In genomic region chrX:10518073-10518472, GRCh38 we compare ENCODE assay signal across 26 cellular contexts.
"Had no signal": no experiment of that assay in that cellular context is flagged by ENCODE, and none has a peak within 500 bp of the region (broad histone marks: within the 10 kb centered on the region; RNA-seq: fewer than 3 reads in every experiment).

No MANE protein-coding gene starts in this region.

- ATAC-seq: activated CD4-positive, CD25-positive, alpha-beta regulatory T cell treated with anti-CD3 and anti-CD28 coated beads, Interleukin-2, amount 50 U/mL, for 24 hours; effector memory CD8-positive, alpha-beta T cell had no signal

- H3K4me3 ChIP-seq: ascending aorta, esophagus muscularis mucosa, hepatocyte, ovary, prostate gland, testis, transverse colon had no signal

- H3K4me1 Mint-ChIP-seq: activated naive CD4-positive, alpha-beta T cell treated with anti-CD3 and anti-CD28 coated beads, Interleukin-2, amount 10 ng/mL, durations not matched to agents 7 days and 5 days; activated naive CD8-positive, alpha-beta T cell treated with anti-CD3 and anti-CD28 coated beads, Interleukin-2, amount 10 ng/mL, durations not matched to agents 7 days and 5 days; naive B cell had no signal

- H3K27me3 Mint-ChIP-seq: activated CD4-positive, alpha-beta memory T cell treated with anti-CD3 and anti-CD28 coated beads for 36 hours; activated naive CD4-positive, alpha-beta T cell treated with anti-CD3 and anti-CD28 coated beads, Interleukin-2, amount 10 ng/mL, durations not matched to agents 7 days and 5 days; activated naive CD8-positive, alpha-beta T cell treated with anti-CD3 and anti-CD28 coated beads, Interleukin-2, amount 10 ng/mL, durations not matched to agents 7 days and 5 days; brain; effector memory CD8-positive, alpha-beta T cell had no signal

- H3K9me3 ChIP-seq: ascending aorta, esophagus muscularis mucosa, ovary, prostate gland, testis, transverse colon had no signal

- H3K27ac ChIP-seq: ascending aorta, esophagus muscularis mucosa, hepatocyte, ovary, prostate gland, VCaP had no signal

- H3K9me3 Mint-ChIP-seq: activated naive CD4-positive, alpha-beta T cell treated with anti-CD3 and anti-CD28 coated beads, Interleukin-2, amount 10 ng/mL, durations not matched to agents 7 days and 5 days; activated naive CD8-positive, alpha-beta T cell treated with anti-CD3 and anti-CD28 coated beads, Interleukin-2, amount 10 ng/mL, durations not matched to agents 7 days and 5 days; activated T-cell treated with anti-CD3 and anti-CD28 coated beads, Interleukin-2, amount 50 U/mL, for 24 hours; T-helper 1 cell treated with Interleukin-12 subunit alpha and Interleukin-12 subunit beta and Interleukin-4 antibody, amounts not matched to agents 30 μg/mL and 1 μg/mL, for 36 hours had no signal

- DNase-seq: activated CD4-positive, alpha-beta memory T cell treated with anti-CD3 and anti-CD28 coated beads for 36 hours; activated CD4-positive, alpha-beta T cell treated with anti-CD3 and anti-CD28 coated beads for 48 hours; activated CD8-positive, alpha-beta memory T cell treated with anti-CD3 and anti-CD28 coated beads, Interleukin-2, amount 50 U/mL, for 48 hours; activated gamma-delta T cell; activated naive CD4-positive, alpha-beta T cell treated with anti-CD3 and anti-CD28 coated beads, Interleukin-2, amount 10 ng/mL, durations not matched to agents 7 days and 5 days; activated naive CD8-positive, alpha-beta T cell treated with anti-CD3 and anti-CD28 coated beads, Interleukin-2, amount 10 ng/mL, durations not matched to agents 7 days and 5 days; activated T-cell treated with anti-CD3 and anti-CD28 coated beads, Interleukin-2, amount 50 U/mL, for 24 hours; caudate nucleus; cortex of kidney; effector memory CD8-positive, alpha-beta T cell; foreskin melanocyte; naive B cell; ovary; stimulated activated CD4-positive, alpha-beta T cell treated with anti-CD3 and anti-CD28 coated beads, Interleukin-2, amount 100 ng/mL, for 48 hours; stimulated activated naive CD4-positive, alpha-beta T cell treated with Interleukin-2 at 50 U/mL for 16 hours; T-helper 9 cell; testis; transverse colon had no signal

- H3K36me3 ChIP-seq: ascending aorta, ovary, prostate gland, transverse colon had no signal

- H3K4me1 ChIP-seq: ascending aorta, prostate gland, testis, transverse colon had no signal

- H3K27me3 ChIP-seq: ascending aorta, esophagus muscularis mucosa, hepatocyte, ovary, testis, transverse colon had no signal

- H3K36me3 Mint-ChIP-seq: activated CD4-positive, alpha-beta memory T cell treated with anti-CD3 and anti-CD28 coated beads for 36 hours; activated naive CD4-positive, alpha-beta T cell treated with anti-CD3 and anti-CD28 coated beads, Interleukin-2, amount 10 ng/mL, durations not matched to agents 7 days and 5 days; activated naive CD8-positive, alpha-beta T cell treated with anti-CD3 and anti-CD28 coated beads, Interleukin-2, amount 10 ng/mL, durations not matched to agents 7 days and 5 days; naive B cell had no signal

- H3K27ac Mint-ChIP-seq: activated CD4-positive, alpha-beta memory T cell treated with anti-CD3 and anti-CD28 coated beads for 36 hours; activated naive CD4-positive, alpha-beta T cell treated with anti-CD3 and anti-CD28 coated beads, Interleukin-2, amount 10 ng/mL, durations not matched to agents 7 days and 5 days; activated naive CD8-positive, alpha-beta T cell treated with anti-CD3 and anti-CD28 coated beads, Interleukin-2, amount 10 ng/mL, durations not matched to agents 7 days and 5 days; activated T-cell treated with anti-CD3 and anti-CD28 coated beads, Interleukin-2, amount 50 U/mL, for 24 hours; effector memory CD8-positive, alpha-beta T cell; T-helper 1 cell treated with Interleukin-12 subunit alpha and Interleukin-12 subunit beta and Interleukin-4 antibody, amounts not matched to agents 30 μg/mL and 1 μg/mL, for 36 hours had no signal

- H3K4me3 Mint-ChIP-seq: activated CD4-positive, alpha-beta memory T cell treated with anti-CD3 and anti-CD28 coated beads for 36 hours; activated naive CD4-positive, alpha-beta T cell treated with anti-CD3 and anti-CD28 coated beads, Interleukin-2, amount 10 ng/mL, durations not matched to agents 7 days and 5 days; activated naive CD8-positive, alpha-beta T cell treated with anti-CD3 and anti-CD28 coated beads, Interleukin-2, amount 10 ng/mL, durations not matched to agents 7 days and 5 days; activated T-cell treated with anti-CD3 and anti-CD28 coated beads, Interleukin-2, amount 50 U/mL, for 24 hours; brain; effector memory CD8-positive, alpha-beta T cell; naive B cell; T-helper 1 cell treated with Interleukin-12 subunit alpha and Interleukin-12 subunit beta and Interleukin-4 antibody, amounts not matched to agents 30 μg/mL and 1 μg/mL, for 36 hours had no signal
